1 cellular context compared by ENCODE assay signal in the genomic region with DNA sequence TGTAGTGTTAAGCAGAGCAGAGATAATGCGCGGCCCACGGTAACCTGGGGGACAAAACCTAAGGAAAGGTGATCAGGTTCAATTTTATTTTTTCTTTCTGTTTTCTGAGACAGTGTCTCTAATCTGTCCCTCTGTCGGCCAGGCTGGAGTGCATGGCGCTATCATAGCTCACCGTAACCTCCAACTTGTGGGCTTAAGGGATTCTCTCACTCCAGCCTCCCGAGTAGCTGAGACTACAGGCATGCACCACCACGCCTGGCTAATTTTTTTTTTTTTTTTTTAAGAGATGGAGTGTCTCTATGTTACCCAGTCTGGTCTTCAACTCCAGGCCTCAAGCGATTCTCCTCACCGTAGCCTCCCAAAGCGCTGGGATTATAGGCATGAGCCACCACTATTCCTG.
TF ChIP-seq lines count a peak whose summit lies in the region.

No MANE protein-coding gene starts in this region.

TF ChIP-seq in H1, 55 proteins besides CTCF, POLR2A, EP300 and RAD21:
- no peak for TF ChIP-seq SP1 (IDR thresholded peaks at IDR 0.05; ENCODE audit: low read depth, low read length)
